ENCODE assay signal across 13 cellular contexts in genomic region chr4:38988353-38988752, GRCh38. TPM values are rescaled to one million over a fixed set of nuclear protein-coding genes. Genes with fewer than 3 reads are reported as not detected.
DNase-seq lines count a peak whose midpoint lies in the region; ATAC-seq, FAIRE-seq and TF ChIP-seq lines count a peak whose summit lies in the region.
"Not testable (repeated sequence)": the region's sequence is repeated elsewhere in the genome, so short reads cannot be mapped to it uniquely, and the experiment has no call there.
"Had no signal": no experiment of that assay in that cellular context is flagged by ENCODE, and none has a peak within 500 bp of the region (broad histone marks: within the 10 kb centered on the region; RNA-seq: fewer than 3 reads in every experiment).

No MANE protein-coding gene starts in this region.

- H3K4me1 Mint-ChIP-seq in CD14-positive monocyte (peaks cover 17% of the 10 kb centered on the region), T-helper 17 cell (peaks cover 43% of the 10 kb centered on the region)
- H3K4me1 Mint-ChIP-seq in activated CD4-positive, alpha-beta memory T cell treated with anti-CD3 and anti-CD28 coated beads, Interleukin-2, amount 10 ng/mL, durations not matched to agents 7 days and 5 days, result peaks cover 54% of the 10 kb centered on the region
- H3K4me1 Mint-ChIP-seq in MCF 10A (ENCODE audit: insufficient read depth, unreplicated experiment), result not testable (repeated sequence)

- not testable (repeated sequence) for H3K36me3 ChIP-seq in HepG2 (replicated peaks in 1 of 2; ENCODE audit: control insufficient read depth in 1 of 2, insufficient read depth in 2 of 2, low read length in 2 of 2)

- not testable (repeated sequence) for H3K79me2 ChIP-seq in HepG2 (ENCODE audit: insufficient read depth, low read length)

- WGBS in HepG2 (ENCODE audit: low lambda C conversion rate), result 81% methylated on average over 9 of the region's 9 CpGs

- not testable (repeated sequence) for H4K20me1 ChIP-seq in HepG2 (ENCODE audit: insufficient read depth, low read length)

- FAIRE-seq in HepG2 (lab: Jason Lieb, UNC); urothelium cell line (lab: Jason Lieb, UNC): not testable (repeated sequence)

- H3K4me3 Mint-ChIP-seq in CD14-positive monocyte; T-helper 17 cell; activated CD4-positive, alpha-beta memory T cell treated with anti-CD3 and anti-CD28 coated beads, Interleukin-2, amount 10 ng/mL, durations not matched to agents 7 days and 5 days; MCF 10A (ENCODE audit: unreplicated experiment): not testable (repeated sequence)

- DNase-seq in CD14-positive monocyte (ENCODE audit: low spot score) (peak; percentile 47), HT1080 (ENCODE audit: low read depth) (peak; percentile 84), NOMO-1 (lab: John Stamatoyannopoulos, UW; ENCODE audit: unreplicated experiment in 2 of 2) (peak; percentile 54 to 55), MCF 10A (ENCODE audit: unreplicated experiment) (peak; percentile 30), urothelium cell line (ENCODE audit: low spot score) (peak; percentile 51)
- not testable (repeated sequence) for DNase-seq in T-helper 17 cell; activated CD4-positive, alpha-beta memory T cell treated with anti-CD3 and anti-CD28 coated beads, Interleukin-2, amount 10 ng/mL, durations not matched to agents 7 days and 5 days; HepG2 (ENCODE audit: low spot score)

- H3K4me3 ChIP-seq in HepG2 (replicated peaks in 1 of 3; ENCODE audit: insufficient read depth in 1 of 3, low read depth in 2 of 3, low read length in 3 of 3), result not testable (repeated sequence)

- TF ChIP-seq POLR2A in HepG2 (IDR thresholded peaks at IDR 0.05; ENCODE audit: insufficient read depth in 1 of 2, low read depth in 2 of 2, low read length in 2 of 2), result not testable (repeated sequence)

- TF ChIP-seq CTCF in CD14-positive monocyte (IDR thresholded peaks at IDR 0.05); MCF 10A (IDR thresholded peaks at IDR 0.05; ENCODE audit: unreplicated experiment); HepG2 (CRISPR knock-in tag; IDR thresholded peaks at IDR 0.05): not testable (repeated sequence)

- H3K27ac Mint-ChIP-seq in CD14-positive monocyte; MCF 10A (ENCODE audit: low read depth, unreplicated experiment): not testable (repeated sequence)
- peak overlapping the region; percentile 0 for H3K27ac Mint-ChIP-seq in T-helper 17 cell
- peak overlapping the region; percentile 37 for H3K27ac Mint-ChIP-seq in activated CD4-positive, alpha-beta memory T cell treated with anti-CD3 and anti-CD28 coated beads, Interleukin-2, amount 10 ng/mL, durations not matched to agents 7 days and 5 days

- not testable (repeated sequence) for H3K9me3 ChIP-seq in T-helper 17 cell (ENCODE audit: control insufficient read depth, low read length, poor library complexity, severe bottlenecking); HepG2 (ENCODE audit: low read length)

- not testable (repeated sequence) for TF ChIP-seq EP300 in HepG2 (IDR thresholded peaks at IDR 0.05; ENCODE audit: low read depth in 2 of 2, low read length in 2 of 2); HepG2 (CRISPR knock-in tag; IDR thresholded peaks at IDR 0.05; ENCODE audit: borderline replicate concordance)

- not testable (repeated sequence) for H3K27me3 Mint-ChIP-seq in CD14-positive monocyte (ENCODE audit: low read depth in 3 of 3); T-helper 17 cell; activated CD4-positive, alpha-beta memory T cell treated with anti-CD3 and anti-CD28 coated beads, Interleukin-2, amount 10 ng/mL, durations not matched to agents 7 days and 5 days; MCF 10A (ENCODE audit: insufficient read depth, unreplicated experiment)

- H2AFZ ChIP-seq in HepG2 (ENCODE audit: low read length), result not testable (repeated sequence)

- not testable (repeated sequence) for H3K36me3 Mint-ChIP-seq in CD14-positive monocyte; MCF 10A (ENCODE audit: insufficient read depth, unreplicated experiment)
- H3K36me3 Mint-ChIP-seq in T-helper 17 cell (ENCODE audit: low read depth), result peaks cover 15% of the 10 kb centered on the region
- peaks cover 56% of the 10 kb centered on the region for H3K36me3 Mint-ChIP-seq in activated CD4-positive, alpha-beta memory T cell treated with anti-CD3 and anti-CD28 coated beads, Interleukin-2, amount 10 ng/mL, durations not matched to agents 7 days and 5 days (ENCODE audit: low read depth)

- H3K27me3 ChIP-seq in HepG2 (ENCODE audit: control insufficient read depth in 1 of 2, insufficient read depth in 2 of 2, low read length in 2 of 2), result not testable (repeated sequence)

- TF ChIP-seq RAD21 in HepG2 (CRISPR knock-in tag; IDR thresholded peaks at IDR 0.05), result not testable (repeated sequence)

- not testable (repeated sequence) for BruUV-seq in MCF 10A (replicated peaks; lab: Mats Ljungman, UMichigan); HepG2 (replicated peaks; lab: Mats Ljungman, UMichigan)

- H3K9ac ChIP-seq in HepG2 (ENCODE audit: insufficient read depth, low read depth, low read length), result not testable (repeated sequence)

- POLR2A ChIA-PET in activated CD4-positive, alpha-beta memory T cell treated with anti-CD3 and anti-CD28 coated beads, Interleukin-2, amount 10 ng/mL, durations not matched to agents 7 days and 5 days (lab: Charles Lee); HepG2 (lab: Yijun Ruan, JAX): not testable (repeated sequence)
- POLR2A ChIA-PET in MCF 10A (lab: Yijun Ruan, JAX), result interaction anchor here (0.5 to 1.0 kb wide), 3 partner anchors 9 to 968 kb away, joined by 3 to 6 read pairs (median 4); no protein-coding TSS in a partner anchor

- H3K4me1 ChIP-seq in HepG2 (ENCODE audit: insufficient read depth, low read length), result peaks cover 29% of the 10 kb centered on the region

- not testable (repeated sequence) for H3K4me2 ChIP-seq in HepG2 (ENCODE audit: low read depth, low read length)

- not testable (repeated sequence) for H3K9me3 Mint-ChIP-seq in CD14-positive monocyte; activated CD4-positive, alpha-beta memory T cell treated with anti-CD3 and anti-CD28 coated beads, Interleukin-2, amount 10 ng/mL, durations not matched to agents 7 days and 5 days; MCF 10A (ENCODE audit: unreplicated experiment)

- in situ Hi-C loops in HepG2 (cut with HindIII; ENCODE audit: extremely low pct_ligation_motif_present, low pct_unique_long_range_greater_than_20kb), result not testable (repeated sequence)

- H3K27ac ChIP-seq in HepG2 (ENCODE audit: extremely low read length, insufficient read depth, low read length), result not testable (repeated sequence)

- CTCF ChIA-PET in activated CD4-positive, alpha-beta memory T cell treated with anti-CD3 and anti-CD28 coated beads, Interleukin-2, amount 10 ng/mL, durations not matched to agents 7 days and 5 days (lab: Charles Lee), result interaction anchor here (0.6 kb wide), 1 partner anchor 125 kb away, joined by 3 read pairs; no protein-coding TSS in a partner anchor
- CTCF ChIA-PET in MCF 10A (lab: Yijun Ruan, JAX), result interaction anchor here (0.5 kb wide), 1 partner anchor 8 kb away, joined by 4 read pairs; no protein-coding TSS in a partner anchor
- CTCF ChIA-PET in HepG2 (lab: Yijun Ruan, JAX; ENCODE audit: low intra/inter-chr PET ratio, low total read pairs), result not testable (repeated sequence)

- intact Hi-C loops in CD14-positive monocyte (cut with micrococcal nuclease), result loop anchor here in 1 of 2 donors (10.0 kb wide), 1 partner anchor 56 kb away; no protein-coding TSS in a partner anchor
- intact Hi-C loops in MCF 10A (cut with micrococcal nuclease), result not testable (repeated sequence)
- intact Hi-C loops in HepG2 (cut with micrococcal nuclease; ENCODE audit: unreplicated experiment), result loop anchor here (10.0 kb wide), 1 partner anchor 54 kb away; no protein-coding TSS in a partner anchor

- ATAC-seq in T-helper 17 cell, HepG2: not testable (repeated sequence)

RNA-seq across cellular contexts. Expression of gene TMEM156, which starts 43.9 kb away (rescaled TPM):
- polyA plus RNA-seq in CD14-positive monocyte (1 to 10 TPM in 1 of 2 donors, under 1 TPM in 1; 0.31 to 1.1 TPM), HepG2 (2011; rRNA removed) (1.2 and 1.6 TPM in 2 replicates)
- total RNA-seq in HT1080 (2014; rRNA removed; shearing (Covaris generic)), result 5.4 and 8.4 TPM in 2 replicates
- polyA plus RNA-seq in HT1080 (2015; cell fraction: cytosol; rRNA removed), result 27.0 and 27.9 TPM in 2 replicates
- 14.9 and 19.1 TPM in 2 replicates for polyA plus RNA-seq in HT1080 (2015; cell fraction: nucleus; rRNA removed)
- total RNA-seq in T-helper 17 cell (10 to 100 TPM; 25.6 to 30.2 TPM), MCF 10A (2022) (5.3 and 7.0 TPM in 2 replicates), HepG2 (2016; rRNA removed; fragmentation: Illumina TruSeq; extraction: Trizol) (not detected in 2 replicates)
- total RNA-seq in activated CD4-positive, alpha-beta memory T cell treated with anti-CD3 and anti-CD28 coated beads, Interleukin-2, amount 10 ng/mL, durations not matched to agents 7 days and 5 days, result 10 to 100 TPM; 27.6 to 28.2 TPM
- not detected in 2 replicates for total RNA-seq in HepG2 (2016; cell fraction: cytosol; rRNA removed; fragmentation: Illumina TruSeq; extraction: Trizol; ENCODE audit: low read depth)
- total RNA-seq in HepG2 (2016; cell fraction: insoluble cytoplasmic fraction; rRNA removed; fragmentation: Illumina TruSeq; extraction: Trizol), result not detected in 2 replicates
- total RNA-seq in HepG2 (2016; cell fraction: membrane; rRNA removed; fragmentation: Illumina TruSeq; extraction: Trizol), result not detected in 2 replicates
- not detected in 2 replicates for total RNA-seq in HepG2 (2016; cell fraction: nucleus; rRNA removed; fragmentation: Illumina TruSeq; extraction: Trizol)
- polyA plus RNA-seq in HepG2 (2011; cell fraction: cytosol; rRNA removed), result 0.63 and 0.91 TPM in 2 replicates
- 0.13 and 0.31 TPM in 2 replicates for polyA plus RNA-seq in HepG2 (2011; cell fraction: nucleus; rRNA removed)
- polyA plus RNA-seq in HepG2 (2012), result 0.13 and 1.2 TPM in 2 replicates
- 0.10 TPM in 1 of 2 replicates, not detected in the other for polyA plus RNA-seq in HepG2 (2016; cell fraction: cytosol; fragmentation: Illumina TruSeq; extraction: Trizol; ENCODE audit: low read depth)
- not detected in 2 replicates for polyA plus RNA-seq in HepG2 (2016; cell fraction: insoluble cytoplasmic fraction; fragmentation: Illumina TruSeq; extraction: Trizol; ENCODE audit: low read depth)
- 0.13 TPM in 1 of 2 replicates, not detected in the other for polyA plus RNA-seq in HepG2 (2016; cell fraction: membrane; fragmentation: Illumina TruSeq; extraction: Trizol; ENCODE audit: low read depth)
- polyA plus RNA-seq in HepG2 (2016; cell fraction: nucleus; fragmentation: Illumina TruSeq; extraction: Trizol; ENCODE audit: insufficient read depth, low read depth), result not detected in 2 replicates
- polyA minus RNA-seq in HepG2 (2011; rRNA and poly(A)+ RNA removed; ENCODE audit: low replicate concordance), result 0.50 and 1.8 TPM in 2 replicates
- 0.49 and 0.62 TPM in 2 replicates for polyA minus RNA-seq in HepG2 (2011; cell fraction: cytosol; rRNA and poly(A)+ RNA removed)
- polyA minus RNA-seq in HepG2 (2011; cell fraction: nucleus; rRNA and poly(A)+ RNA removed), result 1.2 TPM in 2 replicates
- total RNA-seq: ascending aorta, cardiac septum, HT-29, neural crest cell, renal cortical epithelial cell had no signal
